Comparison of ENCODE assay signal across 8 cellular contexts in genomic region chr11:43942651-43943356, GRCh38. TPM values are rescaled to one million over a fixed set of nuclear protein-coding genes. Genes with fewer than 3 reads are reported as not detected.
DNase-seq lines count a peak whose midpoint lies in the region; ATAC-seq and TF ChIP-seq lines count a peak whose summit lies in the region.

No MANE protein-coding gene starts in this region.

- H3K36me3 ChIP-seq in NT2/D1 (ENCODE audit: insufficient read depth, insufficient read length, low read length) (no peaks in the 10 kb centered on the region), left lung (no peaks in the 10 kb centered on the region), thymus (ENCODE audit: control insufficient read depth, insufficient read depth) (no peaks in the 10 kb centered on the region)

- no peak for TF ChIP-seq CTCF in left lung (IDR thresholded peaks at IDR 0.05)

- H3K4me1 ChIP-seq in NT2/D1 (ENCODE audit: insufficient read depth, insufficient read length) (peaks cover 14% of the 10 kb centered on the region), left lung (peaks cover 3 to 36% of the 10 kb centered on the region in 2 donors), thymus (ENCODE audit: control insufficient read depth, insufficient read depth, low read length) (peaks cover 6% of the 10 kb centered on the region)

- H3K9ac ChIP-seq in NT2/D1 (ENCODE audit: insufficient read length, low read depth): peak overlapping the region; percentile 94

- intact Hi-C loops in left lung (cut with DNase I): loop anchor here in 1 of 2 donors (10.0 kb wide), 1 partner anchor 48 kb away; no protein-coding TSS in a partner anchor

- H3K27ac ChIP-seq in left lung (peak overlapping the region; percentile 73 to 90), thymus (ENCODE audit: low read depth) (no peak overlapping the region)

- WGBS in thymus: under 1% methylated on average over 86 of the region's 95 CpGs

- H3K27me3 ChIP-seq in NT2/D1 (ENCODE audit: insufficient read depth, insufficient read length): peaks cover 35% of the 10 kb centered on the region
- H3K27me3 ChIP-seq in left lung: peaks cover 0 to 52% of the 10 kb centered on the region in 2 donors
- peaks cover 28% of the 10 kb centered on the region for H3K27me3 ChIP-seq in thymus (ENCODE audit: control insufficient read depth, insufficient read depth)

- H3K4me3 ChIP-seq in NT2/D1 (ENCODE audit: insufficient read length, low read depth) (peak overlapping the region; percentile 94), left lung (peak overlapping the region; percentile 53 to 54), thymus (ENCODE audit: low read length) (peak overlapping the region; percentile 58)

- ATAC-seq in left lung: peak; percentile 3

- H3K9me3 ChIP-seq in NT2/D1 (ENCODE audit: insufficient read depth, low read length) (no peaks in the 10 kb centered on the region), left lung (no peaks in the 10 kb centered on the region), thymus (ENCODE audit: control insufficient read depth) (no peaks in the 10 kb centered on the region)

- peak; percentile 24 for DNase-seq in SIG-M5 treated with dmso at 0.1 percent for 504 hours (lab: John Stamatoyannopoulos, UW; ENCODE audit: unreplicated experiment)
- no peak for DNase-seq in SIG-M5 (lab: John Stamatoyannopoulos, UW)
- DNase-seq in NT2/D1 (ENCODE audit: low read depth, low spot score): no peak
- DNase-seq in cerebellar cortex (ENCODE audit: low spot score): peak; percentile 29
- DNase-seq in left lung: peak in 1 of 2 donors; percentile 77
- no peak for DNase-seq in NCI-H446 treated with DMSO at 0.1 percent for 48 hours (lab: John Stamatoyannopoulos, UW)
- DNase-seq in putamen (ENCODE audit: low spot score): no peak

RNA-seq across cellular contexts. Expression of gene C11orf96, which starts 0.4 kb away (rescaled TPM):
- 10 to 100 TPM; 71.0 to 74.2 TPM for total RNA-seq in left lung
- polyA plus RNA-seq in thymus: 42.3 TPM

Comparison
In these comparisons a context has a peak if more than half of its experiments do, and no peak if none do; other contexts are left out.
1. DNase-seq: peak in SIG-M5 treated with dmso at 0.1 percent for 504 hours (single experiment) and cerebellar cortex (single experiment); none in SIG-M5 (single experiment), NT2/D1 (single experiment), NCI-H446 treated with DMSO at 0.1 percent for 48 hours (single experiment) and putamen (single experiment).
2. Peak in every context shown above with its lines, with median percentiles within 50 percentile points of each other: H3K4me3 ChIP-seq.